In the genomic region with DNA sequence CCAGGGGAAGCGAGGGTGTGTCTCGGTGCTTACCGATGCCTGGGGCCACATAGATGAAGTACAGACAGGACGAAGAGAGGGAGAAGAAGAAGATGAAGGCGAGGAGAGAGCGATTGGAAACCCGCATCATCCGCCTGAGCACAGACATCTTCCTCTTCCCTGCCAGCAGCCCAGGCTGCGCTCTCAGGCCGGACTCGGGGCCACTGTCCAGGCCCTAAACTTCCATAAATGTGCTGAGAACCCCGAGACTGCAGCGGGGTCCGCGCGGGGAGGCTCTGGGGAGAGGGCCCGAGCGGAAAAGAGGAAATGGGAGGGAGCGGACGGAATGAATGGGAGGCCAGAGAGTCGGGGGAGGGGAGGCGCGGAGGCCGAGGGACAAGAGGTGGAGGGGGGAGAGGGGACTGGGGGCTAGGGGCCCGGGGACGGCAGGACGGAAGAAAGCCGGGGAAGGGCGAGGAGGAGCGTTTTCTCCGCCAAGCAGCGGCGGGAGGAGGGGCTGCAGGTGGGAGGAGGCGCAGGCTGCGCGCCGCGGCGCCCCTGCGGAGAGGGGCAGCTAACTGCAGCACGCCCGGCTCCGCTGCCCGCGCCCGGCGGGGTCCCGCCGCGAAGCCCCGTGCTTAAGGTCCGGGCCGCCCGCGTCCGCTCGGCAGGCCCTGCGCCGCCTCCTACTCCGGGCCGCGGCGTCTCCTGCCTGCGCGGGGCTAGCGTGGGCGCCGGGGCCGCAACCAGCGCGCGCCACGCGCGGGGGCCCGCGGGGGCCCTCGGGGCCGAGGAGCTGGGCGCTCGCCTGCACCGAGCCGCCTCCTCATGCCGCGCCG, we compare ENCODE assay signal across 8 cellular contexts. TPM values are rescaled to one million over a fixed set of nuclear protein-coding genes. Genes with fewer than 3 reads are reported as not detected.
DNase-seq lines count a peak whose midpoint lies in the region; ATAC-seq, FAIRE-seq and TF ChIP-seq lines count a peak whose summit lies in the region.

TSS of gene B4GALT6 (minus strand) at position 303 of the 818 bp plus-strand sequence. CDS start at position 148, 155 bp downstream.

- TF ChIP-seq CTCF in Panc1 (IDR thresholded peaks at IDR 0.05): no peak
- no peak for TF ChIP-seq CTCF in K562 (IDR thresholded peaks at IDR 0.05 in 2 of 3, conservative IDR thresholded peaks at IDR 0.05 in 1 of 3; ENCODE audit: insufficient read depth in 2 of 3, low read depth in 1 of 3, low read length in 3 of 3)

- H3K4me1 ChIP-seq in Panc1 (ENCODE audit: control insufficient read depth, insufficient read depth, low read length) (peaks cover 28% of the 10 kb centered on the region), K562 (replicated peaks in 1 of 2; ENCODE audit: control insufficient read depth in 2 of 2, insufficient read depth in 2 of 2, low read length in 2 of 2) (peaks cover 0 to 12% of the 10 kb centered on the region in 2 experiments; a peak in 1 of 5 replicates), iPS-15b (ENCODE audit: control insufficient read depth, insufficient read depth, low read length) (peaks cover 15% of the 10 kb centered on the region), skeletal muscle satellite cell (ENCODE audit: control insufficient read depth, insufficient read depth, low read length) (peaks cover 10% of the 10 kb centered on the region)

- DNase-seq in COLO829 (ENCODE audit: low spot score): peak; percentile 54
- no peak for DNase-seq in Panc1 (ENCODE audit: low read depth, low spot score)
- DNase-seq in K562 (ENCODE audit: extremely low read depth in 1 of 4, low spot score in 3 of 4): peak; percentile 12 to 19 (median 18)
- DNase-seq in NCI-H2107 treated with DMSO at 0.1 percent for 48 hours (lab: John Stamatoyannopoulos, UW; ENCODE audit: unreplicated experiment): no peak

- CTCF ChIA-PET in Panc1 (lab: Charles Lee) (no interaction called here), K562 (lab: Yijun Ruan, JAX; ENCODE audit: low intra/inter-chr PET ratio) (interaction anchor here (0.6 kb wide), 1 partner anchor 148 kb away, joined by 3 read pairs; no protein-coding TSS in a partner anchor)

- WGBS in K562 (ENCODE audit: insufficient coverage, low coverage, missing lambda C conversion rate): 21% methylated on average over 48 of the region's 86 CpGs

- ATAC-seq in GM19324 (IDR thresholded peaks at IDR 0.05; ENCODE audit: low FRiP score, unreplicated experiment) (peak; percentile 43), HG03280 (IDR thresholded peaks at IDR 0.05; ENCODE audit: unreplicated experiment) (peak; percentile 40), Panc1 (peak; percentile 68), K562 (peak; percentile 49)

- peak within 1 kb of the TSS; percentile 42 for H2AFZ ChIP-seq in K562 (ENCODE audit: low read depth, low read length)

- no peaks in the 10 kb centered on the region for H3K79me2 ChIP-seq in K562 (ENCODE audit: control insufficient read depth, insufficient read depth, low read length)

- no peak for TF ChIP-seq EP300 in K562 (IDR thresholded peaks at IDR 0.05; ENCODE audit: low read length)

- intact Hi-C loops in Panc1 (cut with micrococcal nuclease; ENCODE audit: unreplicated experiment): no loop called here
- intact Hi-C loops in K562 (cut with micrococcal nuclease): no loop called here

- H3K4me2 ChIP-seq in K562 (ENCODE audit: insufficient read depth, low read length) (peak within 1 kb of the TSS; percentile 35), skeletal muscle satellite cell (ENCODE audit: low read length) (peak within 1 kb of the TSS; percentile 91)

- TF ChIP-seq RAD21 in K562 (CRISPR knock-in tag; conservative IDR thresholded peaks at IDR 0.05 in 1 of 2, IDR thresholded peaks at IDR 0.05 in 1 of 2): no peak

- no peaks in the 10 kb centered on the region for H3K9me3 ChIP-seq in Panc1 (ENCODE audit: control insufficient read depth, insufficient read depth, low read depth, low read length)
- no peaks in the 10 kb centered on the region; the same call in 1 of the 2 replicates for H3K9me3 ChIP-seq in K562 (replicated peaks; ENCODE audit: control insufficient read depth, insufficient read depth, low read depth, low read length)
- H3K9me3 ChIP-seq in iPS-15b (ENCODE audit: control insufficient read depth, insufficient read depth, low read length): no peaks in the 10 kb centered on the region
- H3K9me3 ChIP-seq in skeletal muscle satellite cell (replicated peaks; ENCODE audit: low read length): no peaks in the 10 kb centered on the region

- H3K4me3 ChIP-seq in Panc1 (ENCODE audit: low read depth in 2 of 2, low read length in 2 of 2) (peak within 1 kb of the TSS; percentile 72 to 85), K562 (peak within 1 kb of the TSS; percentile 31), iPS-15b (ENCODE audit: low read depth, low read length) (peak within 1 kb of the TSS; percentile 85), skeletal muscle satellite cell (ENCODE audit: low read length) (peak within 1 kb of the TSS; percentile 77)

- POLR2A ChIA-PET in Panc1 (lab: Charles Lee) (interaction anchor here (0.6 kb wide), 2 partner anchors 30 to 88 kb away, joined by 4 read pairs; no protein-coding TSS in a partner anchor), K562 (lab: Yijun Ruan, JAX) (no interaction called here)

- no peaks in the 10 kb centered on the region for H3K27me3 ChIP-seq in Panc1 (ENCODE audit: control insufficient read depth, insufficient read depth, low read length)
- H3K27me3 ChIP-seq in K562 (ENCODE audit: control insufficient read depth in 2 of 2, insufficient read depth in 2 of 2, low read length in 2 of 2): peaks cover 2 to 8% of the 10 kb centered on the region in 2 experiments; a peak in 2 of 5 replicates
- no peaks in the 10 kb centered on the region for H3K27me3 ChIP-seq in iPS-15b (ENCODE audit: control insufficient read depth, insufficient read depth, low read length)
- H3K27me3 ChIP-seq in skeletal muscle satellite cell (ENCODE audit: control insufficient read depth, insufficient read depth, low read length): peaks cover 8% of the 10 kb centered on the region

- H3K9me1 ChIP-seq in K562 (ENCODE audit: control insufficient read depth, insufficient read depth, low read length): no peaks in the 10 kb centered on the region

- H3K9ac ChIP-seq in K562 (ENCODE audit: insufficient read depth in 1 of 2, low read depth in 2 of 2, low read length in 2 of 2) (peak within 1 kb of the TSS in 1 of 2 experiments; percentile 29; a peak in 1 of 4 replicates), iPS-15b (ENCODE audit: low read depth, low read length) (peak within 1 kb of the TSS; percentile 30), skeletal muscle satellite cell (ENCODE audit: low read depth, low read length) (peak within 1 kb of the TSS; percentile 65)

- no peaks in the 10 kb centered on the region for H4K20me1 ChIP-seq in K562 (replicated peaks; ENCODE audit: control insufficient read depth, insufficient read depth, low read length)

- no peaks in the 10 kb centered on the region for H3K36me3 ChIP-seq in Panc1 (ENCODE audit: control insufficient read depth, insufficient read depth, low read length)
- H3K36me3 ChIP-seq in K562 (ENCODE audit: control insufficient read depth, insufficient read depth, low read length): no peaks in the 10 kb centered on the region
- no peaks in the 10 kb centered on the region for H3K36me3 ChIP-seq in iPS-15b (ENCODE audit: control insufficient read depth, insufficient read depth, low read length)
- H3K36me3 ChIP-seq in skeletal muscle satellite cell (ENCODE audit: insufficient read depth, low read length): no peaks in the 10 kb centered on the region

- BruUV-seq in Panc1 (replicated peaks; lab: Mats Ljungman, UMichigan) (no TSS peak), K562 (replicated peaks; lab: Mats Ljungman, UMichigan) (no TSS peak)

- no peak for TF ChIP-seq POLR2A in K562 (conservative IDR thresholded peaks at IDR 0.05)

- in situ Hi-C loops in Panc1 (cut with HindIII; ENCODE audit: low pct_unique_long_range_greater_than_20kb, low sequenced_read_pairs): no loop called here
- in situ Hi-C loops in K562 (cut with MboI): no loop called here

- H3K27ac ChIP-seq in Panc1 (ENCODE audit: low read length): peak within 1 kb of the TSS; percentile 77
- H3K27ac ChIP-seq in K562 (ENCODE audit: extremely low read depth, low read depth, low read length): no peak within 1 kb of the TSS

- FAIRE-seq in K562 (lab: Jason Lieb, UNC): no peak

TF ChIP-seq in K562, 482 proteins besides CTCF, POLR2A, EP300 and RAD21 (continues in another document):
- TF ChIP-seq VEZF1 (CRISPR knock-in tag; IDR thresholded peaks at IDR 0.05) (peak; percentile 4; the same call in 1 of the 2 replicates), CXXC5 (CRISPR knock-in tag; IDR thresholded peaks at IDR 0.05) (peak; percentile 39)

RNA-seq across cellular contexts. Expression of gene B4GALT6, which starts in this region (rescaled TPM):
- 36.3 TPM for total RNA-seq in Panc1 (2021; ENCODE audit: unreplicated experiment)
- polyA plus RNA-seq in Panc1 (2012; ENCODE audit: insufficient read length): 12.5 TPM
- total RNA-seq in K562 (2011; cell fraction: chromatin; rRNA removed; ENCODE audit: low replicate concordance): not detected in 2 replicates
- 0.13 TPM in 1 of 2 replicates, not detected in the other for total RNA-seq in K562 (2011; cell fraction: nucleolus; rRNA removed)
- 0.22 TPM in 1 of 2 replicates, not detected in the other for total RNA-seq in K562 (2011; cell fraction: nucleoplasm; rRNA removed)
- 0.05 and 0.08 TPM in 2 replicates for total RNA-seq in K562 (2014; rRNA removed)
- total RNA-seq in K562 (2014; rRNA removed; fragmentation: Illumina TruSeq; extraction: Trizol): 0.11 and 0.16 TPM in 2 replicates
- 0.04 and 0.07 TPM in 2 replicates for total RNA-seq in K562 (2015; rRNA removed; fragmentation: Illumina TruSeq; extraction: Trizol)
- 0.18 and 0.27 TPM in 2 replicates for total RNA-seq in K562 (2021)
- 0.18 and 0.47 TPM in 2 replicates for polyA plus RNA-seq in K562 (2011; rRNA removed)
- 0.18 TPM in 1 of 2 replicates, not detected in the other for polyA plus RNA-seq in K562 (2011; cell fraction: cytosol; rRNA removed)
- polyA plus RNA-seq in K562 (2011; cell fraction: nucleus; rRNA removed): 0.07 and 0.76 TPM in 2 replicates
- 0.17 and 0.68 TPM in 2 replicates for polyA plus RNA-seq in K562 (2012)
- 0.07 and 0.18 TPM in 2 replicates for polyA plus RNA-seq in K562 (2014; fragmentation: Illumina TruSeq; extraction: Trizol)
- under 1 TPM; 0.03 to 0.04 TPM for polyA plus RNA-seq in K562 (2014; fragmentation: Nextera tagmentation; extraction: Ambion mirVana)
- polyA plus RNA-seq in K562 (2014; rRNA removed): 0.08 and 0.09 TPM in 2 replicates
- polyA minus RNA-seq in K562 (2011; rRNA and poly(A)+ RNA removed): 0.21 and 0.69 TPM in 2 replicates
- polyA minus RNA-seq in K562 (2011; cell fraction: cytosol; rRNA and poly(A)+ RNA removed): not detected in 2 replicates
- 0.22 TPM in 1 of 2 replicates, not detected in the other for polyA minus RNA-seq in K562 (2011; cell fraction: nucleus; rRNA and poly(A)+ RNA removed)
- 3.9 and 4.3 TPM in 2 replicates for total RNA-seq in skeletal muscle satellite cell (2012; rRNA removed)

Comparison
In these comparisons a context has a peak if more than half of its experiments do, and no peak if none do; other contexts are left out.
1. RNA of gene B4GALT6 (total RNA-seq): 36.3 TPM in Panc1 (single experiment); 0.04 to 0.27 TPM in K562; every median in the first group is over 10 times any median in the second.
2. Peak in DNase-seq, ATAC-seq, H3K4me3 ChIP-seq and H3K4me2 ChIP-seq in K562; RNA of the gene not detected or under 1 TPM.
3. H3K4me3 ChIP-seq: peak in every context shown above with its lines; median percentile 85 in iPS-15b; 78 in Panc1; 77 in skeletal muscle satellite cell; 31 in K562.
4. Peak in every context shown above with its lines, with median percentiles within 50 percentile points of each other: ATAC-seq.